ENCODE assay signal across 11 cellular contexts in genomic region chr22:38220653-38221386, GRCh38. TPM values are rescaled to one million over a fixed set of nuclear protein-coding genes. Genes with fewer than 3 reads are reported as not detected.
A peak's percentile ranks its signal among the peaks of the same experiment; 100 is the strongest.
DNase-seq lines count a peak whose midpoint lies in the region; ATAC-seq and TF ChIP-seq lines count a peak whose summit lies in the region.
"Had no signal": no experiment of that assay in that cellular context is flagged by ENCODE, and none has a peak within 500 bp of the region (broad histone marks: within the 10 kb centered on the region; RNA-seq: fewer than 3 reads in every experiment).

No MANE protein-coding gene starts in this region.

- peaks cover 38% of the 10 kb centered on the region for H3K4me1 ChIP-seq in PC-9 (replicated peaks; ENCODE audit: insufficient read depth)
- peaks cover 16% of the 10 kb centered on the region for H3K4me1 ChIP-seq in colonic mucosa

- H3F3A ChIP-seq in PC-9 (ENCODE audit: insufficient read depth, low read depth) = peaks cover 61% of the 10 kb centered on the region

- no peak overlapping the region for H3K9ac ChIP-seq in colonic mucosa (ENCODE audit: low read depth in 2 of 2, low read length in 2 of 2)

- ATAC-seq in HG03571 (IDR thresholded peaks at IDR 0.05; ENCODE audit: unreplicated experiment) = no peak
- no peak for ATAC-seq in HG02938 (IDR thresholded peaks at IDR 0.05; ENCODE audit: unreplicated experiment)
- ATAC-seq in HG03378 (IDR thresholded peaks at IDR 0.05; ENCODE audit: unreplicated experiment) = no peak

- H3K9me3 ChIP-seq in PC-9 (ENCODE audit: insufficient read depth, low read depth) (no peaks in the 10 kb centered on the region), colonic mucosa (no peaks in the 10 kb centered on the region)
- H3K9me3 ChIP-seq: adrenal gland had no signal

- no peaks in the 10 kb centered on the region for H3K27me3 ChIP-seq in PC-9 (ENCODE audit: insufficient read depth, low read depth)
- H3K27me3 ChIP-seq in colonic mucosa = no peaks in the 10 kb centered on the region
- H3K27me3 ChIP-seq: adrenal gland had no signal

- H3K4me2 ChIP-seq in PC-9 = no peak overlapping the region

- H3K4me3 ChIP-seq in PC-9 = no peak overlapping the region
- no peak overlapping the region for H3K4me3 ChIP-seq in colonic mucosa
- H3K4me3 ChIP-seq: adrenal gland had no signal

- intact Hi-C loops in PC-9 (cut with micrococcal nuclease; ENCODE audit: unreplicated experiment) = no loop called here
- intact Hi-C loops in colonic mucosa (cut with DNase I) = no loop called here

- H3K27ac ChIP-seq in PC-9 (peak overlapping the region; percentile 89), colonic mucosa (peak overlapping the region; percentile 73), temporal lobe (ENCODE audit: low read depth, low read length) (peak overlapping the region; percentile 50)

- no peaks in the 10 kb centered on the region for H4K20me1 ChIP-seq in PC-9 (ENCODE audit: insufficient read depth)

- TF ChIP-seq CTCF in PC-9 (conservative IDR thresholded peaks at IDR 0.05) = no peak
- TF ChIP-seq CTCF in colonic mucosa (IDR thresholded peaks at IDR 0.05) = no peak

- H3K36me3 ChIP-seq in PC-9 (ENCODE audit: low read depth) (peaks cover 24% of the 10 kb centered on the region), colonic mucosa (no peaks in the 10 kb centered on the region)

- CTCF ChIA-PET in PC-9 (lab: Charles Lee) = interaction anchor here (0.6 kb wide), 1 partner anchor 131 kb away, joined by 19 read pairs; no protein-coding TSS in a partner anchor

- H3K9me2 ChIP-seq in PC-9 (ENCODE audit: insufficient read depth) = no peaks in the 10 kb centered on the region

- BruUV-seq in PC-9 (replicated peaks; lab: Mats Ljungman, UMichigan) = no TSS peak

- POLR2A ChIA-PET in PC-9 (lab: Charles Lee; ENCODE audit: unreplicated experiment) = interaction anchor here (0.6 to 0.8 kb wide), 2 partner anchors 26 to 63 kb away, joined by 4 to 5 read pairs; no protein-coding TSS in a partner anchor

- no peaks in the 10 kb centered on the region for H3K79me2 ChIP-seq in PC-9 (ENCODE audit: low read depth)

- DNase-seq in PC-9 (peak in 1 of 2 experiments; percentile 76), colonic mucosa (no peak), myocyte (ENCODE audit: low read depth) (peak; percentile 71), COLO829 (ENCODE audit: low spot score) (no peak)
- DNase-seq: adrenal gland; NCI-H1417 treated with DMSO at 0.1 percent for 48 hours; stimulated activated CD4-positive, alpha-beta T cell treated with anti-CD3 and anti-CD28 coated beads, Interleukin-2, amount 100 ng/mL, for 24 hours had no signal

- no peak overlapping the region for H2AFZ ChIP-seq in PC-9

RNA-seq across cellular contexts. Expression of gene MAFF, which starts 19.0 kb away (rescaled TPM):
- 27.9 and 41.8 TPM in 2 replicates for total RNA-seq in PC-9 (2021)
- 10 to 100 TPM in 1 of 2 donors, 1 to 10 TPM in 1; 5.2 to 41.7 TPM for total RNA-seq in colonic mucosa
- total RNA-seq in myocyte = 4.1 and 8.7 TPM in 2 replicates
- 7.4 TPM for polyA plus RNA-seq in myocyte (2012)
- 2.0 TPM for total RNA-seq in temporal lobe

RNA-seq across cellular contexts. Expression of gene PLA2G6, which starts 39.2 kb away (rescaled TPM):
- total RNA-seq in PC-9 (2021) (39.8 and 45.6 TPM in 2 replicates), colonic mucosa (10 to 100 TPM; 24.1 to 38.5 TPM), myocyte (15.6 and 18.9 TPM in 2 replicates), temporal lobe (20.9 TPM)
- 14.7 TPM for polyA plus RNA-seq in myocyte (2012)

RNA-seq across cellular contexts. Expression of gene TMEM184B, which starts 52.0 kb away (rescaled TPM):
- total RNA-seq in PC-9 (2021) (185 and 192 TPM in 2 replicates), colonic mucosa (10 to 100 TPM; 58.8 to 61.6 TPM), myocyte (53.4 and 78.0 TPM in 2 replicates), temporal lobe (9.3 TPM)
- polyA plus RNA-seq in myocyte (2012) = 90.4 TPM
